In the genomic region with DNA sequence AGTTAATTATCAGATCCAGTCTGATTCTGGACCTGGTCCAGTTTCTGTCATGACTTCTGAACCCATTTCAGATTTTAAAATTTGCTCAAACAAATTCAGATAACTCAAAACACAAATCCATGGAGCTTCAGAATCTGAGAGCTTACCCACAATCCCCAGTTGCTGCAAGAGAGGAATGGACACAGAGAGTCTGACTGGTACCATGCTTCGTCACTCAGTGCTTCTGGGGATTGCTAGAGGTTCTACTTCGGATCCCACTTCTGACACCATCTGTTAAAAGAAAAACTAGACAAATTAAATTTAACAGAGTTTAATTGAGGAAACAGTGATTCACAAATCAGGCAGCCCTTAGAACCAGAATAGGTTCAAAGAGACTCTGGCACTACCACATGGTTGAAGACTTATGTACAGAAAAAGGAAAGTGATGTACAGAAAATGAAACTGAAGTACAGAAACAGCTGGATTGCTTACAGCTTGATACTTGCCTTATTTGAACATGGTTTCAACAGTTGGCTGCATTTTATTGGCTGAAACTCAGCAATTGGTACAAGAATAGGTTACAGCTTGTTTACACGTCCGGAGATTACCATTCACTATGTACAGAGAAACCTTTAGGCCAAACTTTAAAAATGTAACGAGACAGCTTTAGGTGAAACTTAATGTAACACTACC, we compare ENCODE assay signal across 10 cellular contexts.
A peak's percentile ranks its signal among the peaks of the same experiment; 100 is the strongest.
DNase-seq lines count a peak whose midpoint lies in the region; ATAC-seq and TF ChIP-seq lines count a peak whose summit lies in the region.
"Had no signal": no experiment of that assay in that cellular context is flagged by ENCODE, and none has a peak within 500 bp of the region (broad histone marks: within the 10 kb centered on the region; RNA-seq: fewer than 3 reads in every experiment).

No MANE protein-coding gene starts in this region.

- H3K36me3 ChIP-seq in right lobe of liver: peaks cover 0 to 20% (median 4%) of the 10 kb centered on the region in 4 donors
- H3K36me3 ChIP-seq in brain microvascular endothelial cell (replicated peaks): peaks cover 13% of the 10 kb centered on the region
- no peaks in the 10 kb centered on the region for H3K36me3 ChIP-seq in BE2C

- H3K27me3 ChIP-seq in right lobe of liver (no peaks in the 10 kb centered on the region), right cardiac atrium (ENCODE audit: control insufficient read depth, insufficient read depth) (no peaks in the 10 kb centered on the region), brain microvascular endothelial cell (replicated peaks) (no peaks in the 10 kb centered on the region), BE2C (no peaks in the 10 kb centered on the region)

- H3K4me3 ChIP-seq in GM12864 (ENCODE audit: low read depth, low read length): peak overlapping the region; percentile 28
- H3K4me3 ChIP-seq in right lobe of liver: no peak overlapping the region
- no peak overlapping the region for H3K4me3 ChIP-seq in right cardiac atrium (ENCODE audit: low read length)
- H3K4me3 ChIP-seq in brain microvascular endothelial cell (ENCODE audit: low read depth, low read length): no peak overlapping the region
- no peak overlapping the region for H3K4me3 ChIP-seq in BE2C (ENCODE audit: low read depth, low read length)

- TF ChIP-seq CTCF in GM12864 (IDR thresholded peaks at IDR 0.05; ENCODE audit: low read depth, low read length, missing control alignments): no peak
- TF ChIP-seq CTCF in right lobe of liver (IDR thresholded peaks at IDR 0.05): no peak
- no peak for TF ChIP-seq CTCF in brain microvascular endothelial cell (IDR thresholded peaks at IDR 0.05; ENCODE audit: low read depth, low read length, missing control alignments)
- no peak for TF ChIP-seq CTCF in BE2C (IDR thresholded peaks at IDR 0.05; ENCODE audit: low read depth, low read length)

- ATAC-seq in right lobe of liver (peak; percentile 72 to 94 (median 90)), right cardiac atrium (no peak)

- peak overlapping the region in 2 of 3 donors; percentile 34 to 51 for H3K27ac ChIP-seq in right lobe of liver
- no peak overlapping the region for H3K27ac ChIP-seq in right cardiac atrium (ENCODE audit: low read length)
- H3K27ac ChIP-seq in brain microvascular endothelial cell: no peak overlapping the region

- 77% methylated on average over 5 of the region's 5 CpGs for WGBS in right lobe of liver (ENCODE audit: insufficient coverage, low coverage, low lambda C conversion rate, missing lambda C conversion rate)
- WGBS in right cardiac atrium: 85% methylated on average over 5 of the region's 5 CpGs

- intact Hi-C loops in right lobe of liver (cut with DNase I): no loop called here
- intact Hi-C loops in right cardiac atrium (cut with DNase I): no loop called here

- no peaks in the 10 kb centered on the region for H3K9me3 ChIP-seq in right lobe of liver
- no peaks in the 10 kb centered on the region for H3K9me3 ChIP-seq in right cardiac atrium (ENCODE audit: control insufficient read depth, low read length)
- H3K9me3 ChIP-seq in BE2C: no peaks in the 10 kb centered on the region

- H3K4me1 ChIP-seq in right lobe of liver (peaks cover 0 to 13% (median 0%) of the 10 kb centered on the region in 4 donors), right cardiac atrium (ENCODE audit: control insufficient read depth, insufficient read depth, low read length) (no peaks in the 10 kb centered on the region), BE2C (no peaks in the 10 kb centered on the region)

- in situ Hi-C loops in brain microvascular endothelial cell (cut with HindIII; ENCODE audit: low pct_ligation_motif_present, low sequenced_read_pairs): no loop called here

- no peak for TF ChIP-seq POLR2A in right lobe of liver (IDR thresholded peaks at IDR 0.05)

- peak; percentile 88 for DNase-seq in GM12864 (ENCODE audit: low read depth)
- DNase-seq in GM19238 (ENCODE audit: insufficient read length, low spot score): peak; percentile 0
- DNase-seq in LHCN-M2 (ENCODE audit: low read depth): peak; percentile 8
- DNase-seq in right lobe of liver: no peak
- no peak for DNase-seq in right cardiac atrium
- no peak for DNase-seq in brain microvascular endothelial cell
- DNase-seq in SIG-M5 (lab: John Stamatoyannopoulos, UW): no peak
- no peak for DNase-seq in BE2C
- DNase-seq: Calu3, NCI-H1436 had no signal

Comparison
In these comparisons a context has a peak if more than half of its experiments do, and no peak if none do; other contexts are left out.
1. DNase-seq: peak in GM12864 (single experiment), GM19238 (single experiment) and LHCN-M2 (single experiment); none in right lobe of liver (0 of 3), right cardiac atrium (0 of 3), brain microvascular endothelial cell (single experiment), SIG-M5 (single experiment) and BE2C (single experiment).
2. ATAC-seq: peak in right lobe of liver (4 of 4); none in right cardiac atrium (0 of 2).
3. H3K27ac ChIP-seq: peak in right lobe of liver (2 of 3); none in right cardiac atrium (single experiment) and brain microvascular endothelial cell (single experiment).